ENCODE assay signal across 8 cellular contexts in genomic region chr2:174681099-174681982, GRCh38.
DNase-seq lines count a peak whose midpoint lies in the region; ATAC-seq and TF ChIP-seq lines count a peak whose summit lies in the region.

No MANE protein-coding gene starts in this region.

- H3K4me3 ChIP-seq in HEK293 (ENCODE audit: low read depth, low read length) (peak overlapping the region; percentile 81), ascending aorta (peak overlapping the region; percentile 83 to 84)

- TF ChIP-seq CTCF in HEK293 (tag by site-specific recombination; IDR thresholded peaks at IDR 0.05) (no peak), ascending aorta (IDR thresholded peaks at IDR 0.05) (no peak)

- intact Hi-C loops in ascending aorta (cut with DNase I): no loop called here

- no peaks in the 10 kb centered on the region for H3K9me3 ChIP-seq in HEK293 (ENCODE audit: control insufficient read depth, insufficient read depth, low read depth, low read length)
- no peaks in the 10 kb centered on the region for H3K9me3 ChIP-seq in ascending aorta

- H3K36me3 Mint-ChIP-seq in stimulated activated effector memory CD8-positive, alpha-beta T cell treated with anti-CD3 and anti-CD28 coated beads, Interleukin-12 subunit alpha, Interleukin-12 subunit beta, amount 100 ng/mL, for 72 hours: peaks cover 13% of the 10 kb centered on the region

- H3K4me1 ChIP-seq in HEK293 (ENCODE audit: control insufficient read depth, insufficient read depth, low read length) (peaks cover 12% of the 10 kb centered on the region), ascending aorta (peaks cover 4 to 21% of the 10 kb centered on the region in 2 donors)

- CTCF ChIA-PET in HEK293 (lab: Yijun Ruan, JAX): interaction anchor here (0.9 to 1.2 kb wide), 2 partner anchors 16 to 79 kb away, joined by 3 read pairs; no protein-coding TSS in a partner anchor

- peaks cover 0 to 1% of the 10 kb centered on the region in 2 experiments; a peak in 1 of 3 replicates for H3K36me3 ChIP-seq in HEK293 (ENCODE audit: control insufficient read depth in 2 of 2, insufficient read depth in 1 of 2, low read length in 2 of 2)
- peaks cover 0 to 5% of the 10 kb centered on the region in 2 donors for H3K36me3 ChIP-seq in ascending aorta

- in situ Hi-C loops in G401 (cut with HindIII; ENCODE audit: low sequenced_read_pairs): no loop called here

- peak overlapping the region; percentile 77 for H3K27ac Mint-ChIP-seq in stimulated activated effector memory CD8-positive, alpha-beta T cell treated with anti-CD3 and anti-CD28 coated beads, Interleukin-12 subunit alpha, Interleukin-12 subunit beta, amount 100 ng/mL, for 72 hours

- peaks cover 70% of the 10 kb centered on the region for H3K4me1 Mint-ChIP-seq in stimulated activated effector memory CD8-positive, alpha-beta T cell treated with anti-CD3 and anti-CD28 coated beads, Interleukin-12 subunit alpha, Interleukin-12 subunit beta, amount 100 ng/mL, for 72 hours

- H3K27ac ChIP-seq in HEK293 (ENCODE audit: extremely low read depth, low read depth, low read length) (no peak overlapping the region; the same call in 1 of the 2 replicates), ascending aorta (peak overlapping the region; percentile 86 to 95)

- ATAC-seq in stimulated activated effector memory CD8-positive, alpha-beta T cell treated with anti-CD3 and anti-CD28 coated beads, Interleukin-12 subunit alpha, Interleukin-12 subunit beta, amount 100 ng/mL, for 72 hours: no peak
- no peak for ATAC-seq in GM21423 (IDR thresholded peaks at IDR 0.05; ENCODE audit: unreplicated experiment)

- DNase-seq in AG20443 (ENCODE audit: low spot score): peak; percentile 60
- DNase-seq in ascending aorta (ENCODE audit: low spot score in 2 of 2): no peak
- DNase-seq in iPS-NIHi7 (ENCODE audit: extremely low spot score): peak; percentile 42
- no peak for DNase-seq in stimulated activated effector memory CD8-positive, alpha-beta T cell treated with anti-CD3 and anti-CD28 coated beads, Interleukin-12 subunit alpha, Interleukin-12 subunit beta, amount 100 ng/mL, for 72 hours (ENCODE audit: low spot score in 2 of 2)
- DNase-seq in midbrain (lab: John Stamatoyannopoulos, UW): no peak
- no peak for DNase-seq in G401 (ENCODE audit: low spot score)

- H3K4me3 Mint-ChIP-seq in stimulated activated effector memory CD8-positive, alpha-beta T cell treated with anti-CD3 and anti-CD28 coated beads, Interleukin-12 subunit alpha, Interleukin-12 subunit beta, amount 100 ng/mL, for 72 hours: peak overlapping the region; percentile 81

- no peaks in the 10 kb centered on the region for H3K27me3 ChIP-seq in ascending aorta

- POLR2A ChIA-PET in HEK293 (lab: Yijun Ruan, JAX): interaction anchor here (1.4 kb wide), 1 partner anchor 100 kb away, joined by 3 read pairs; no protein-coding TSS in a partner anchor

- H3K9me3 Mint-ChIP-seq in stimulated activated effector memory CD8-positive, alpha-beta T cell treated with anti-CD3 and anti-CD28 coated beads, Interleukin-12 subunit alpha, Interleukin-12 subunit beta, amount 100 ng/mL, for 72 hours: no peaks in the 10 kb centered on the region

TF ChIP-seq in HEK293, 187 proteins besides CTCF, POLR2A, EP300 and RAD21:
- TF ChIP-seq ZNF280C (tag by site-specific recombination; IDR thresholded peaks at IDR 0.05) (no peak), SCRT2 (tag by site-specific recombination; IDR thresholded peaks at IDR 0.05) (peak; percentile 97), SCRT1 (tag by site-specific recombination; IDR thresholded peaks at IDR 0.05; ENCODE audit: borderline replicate concordance) (peak; percentile 97)

Comparison
In these comparisons a context has a peak if more than half of its experiments do, and no peak if none do; other contexts are left out.
1. DNase-seq: peak in AG20443 (single experiment) and iPS-NIHi7 (single experiment); none in ascending aorta (0 of 2), stimulated activated effector memory CD8-positive, alpha-beta T cell treated with anti-CD3 and anti-CD28 coated beads, Interleukin-12 subunit alpha, Interleukin-12 subunit beta, amount 100 ng/mL, for 72 hours (0 of 2), midbrain (single experiment) and G401 (single experiment).